In genomic region chr20:44231193-44231592, GRCh38 we compare ENCODE assay signal across 26 cellular contexts. TPM values are rescaled to one million over a fixed set of nuclear protein-coding genes. Genes with fewer than 3 reads are reported as not detected.
DNase-seq lines count a peak whose midpoint lies in the region; ATAC-seq and TF ChIP-seq lines count a peak whose summit lies in the region.
"Had no signal": no experiment of that assay in that cellular context is flagged by ENCODE, and none has a peak within 500 bp of the region (broad histone marks: within the 10 kb centered on the region; RNA-seq: fewer than 3 reads in every experiment).

No MANE protein-coding gene starts in this region.

- H3K27me3 Mint-ChIP-seq in WTC11 (ENCODE audit: low read depth), result no peaks in the 10 kb centered on the region
- H3K27me3 Mint-ChIP-seq: activated naive CD4-positive, alpha-beta T cell treated with anti-CD3 and anti-CD28 coated beads, Interleukin-2, amount 50 U/mL, for 24 hours; central memory CD8-positive, alpha-beta T cell; stimulated activated memory B cell treated with anti-CD40 and anti-IgM and Interleukin-4, amounts not matched to agents 10 μg/mL and 1 μg/mL and 100 μg/mL, for 72 hours had no signal

- intact Hi-C loops in left cardiac atrium (cut with DNase I) (no loop called here), Right ventricle myocardium superior (cut with DNase I) (no loop called here), posterior vena cava (cut with DNase I) (no loop called here)

- no peak overlapping the region for H3K4me3 Mint-ChIP-seq in WTC11
- H3K4me3 Mint-ChIP-seq: activated naive CD4-positive, alpha-beta T cell treated with anti-CD3 and anti-CD28 coated beads, Interleukin-2, amount 50 U/mL, for 24 hours; activated T-helper 1 cell treated with anti-CD3 and anti-CD28 coated beads, Interleukin-12 subunit alpha, Interleukin-12 subunit beta, Interleukin-2, Interleukin-4 antibody, amounts not matched to agents 30 ng/mL and 10 ng/mL and 1 ng/mL, durations not matched to agents 14 hours and 24 hours and 36 hours; central memory CD8-positive, alpha-beta T cell; immature natural killer cell; stimulated activated memory B cell treated with anti-CD40 and anti-IgM and Interleukin-4, amounts not matched to agents 10 μg/mL and 1 μg/mL and 100 μg/mL, for 72 hours had no signal

- DNase-seq in left cardiac atrium (no peak), Right ventricle myocardium superior (no peak), WTC11 (ENCODE audit: low spot score) (no peak), posterior vena cava (ENCODE audit: low spot score) (peak; percentile 25), osteoblast (ENCODE audit: insufficient read length, low spot score, missing footprints) (no peak), KBM-7 (no peak)
- DNase-seq in NK-92 treated with Interleukin-12 subunit alpha and Interleukin-12 subunit beta, amount 100 ng/mL, for 24 hours (lab: John Stamatoyannopoulos, UW), result no peak
- DNase-seq: foreskin fibroblast; immature natural killer cell; NCI-H1105 treated with DMSO at 0.1 percent for 48 hours; NCI-H2107; NCI-H510A; psoas muscle; small intestine; stimulated activated CD4-positive, alpha-beta T cell treated with anti-CD3 and anti-CD28 coated beads, Interleukin-2, amount 100 ng/mL, for 24 hours; testis had no signal

- in situ Hi-C loops in KBM-7 (cut with MboI; ENCODE audit: low pct_unique_long_range_greater_than_20kb, low sequenced_read_pairs), result no loop called here

- H3K4me1 ChIP-seq in HUES64 (ENCODE audit: insufficient read depth, low read length) (peaks cover 10% of the 10 kb centered on the region), osteoblast (ENCODE audit: insufficient read depth, low read length) (no peaks in the 10 kb centered on the region)
- H3K4me1 ChIP-seq: psoas muscle, testis had no signal

- no peaks in the 10 kb centered on the region for H3K9me3 Mint-ChIP-seq in WTC11
- H3K9me3 Mint-ChIP-seq: activated naive CD4-positive, alpha-beta T cell treated with anti-CD3 and anti-CD28 coated beads, Interleukin-2, amount 50 U/mL, for 24 hours; activated T-helper 1 cell treated with anti-CD3 and anti-CD28 coated beads, Interleukin-12 subunit alpha, Interleukin-12 subunit beta, Interleukin-2, Interleukin-4 antibody, amounts not matched to agents 30 ng/mL and 10 ng/mL and 1 ng/mL, durations not matched to agents 14 hours and 24 hours and 36 hours; central memory CD8-positive, alpha-beta T cell; immature natural killer cell; stimulated activated memory B cell treated with anti-CD40 and anti-IgM and Interleukin-4, amounts not matched to agents 10 μg/mL and 1 μg/mL and 100 μg/mL, for 72 hours had no signal

- H3K27ac ChIP-seq in HUES64 (ENCODE audit: low read depth, low read length) (peak overlapping the region; percentile 48; the same call in 1 of the 2 replicates), osteoblast (ENCODE audit: low read depth, low read length) (no peak overlapping the region)
- H3K27ac ChIP-seq: C4-2B, epithelial cell of prostate, psoas muscle, testis had no signal

- no peaks in the 10 kb centered on the region for H3K36me3 ChIP-seq in HUES64 (ENCODE audit: insufficient read depth, low read length)
- H3K36me3 ChIP-seq in osteoblast (ENCODE audit: insufficient read depth, low read length), result no peaks in the 10 kb centered on the region

- H2AFZ ChIP-seq in osteoblast (ENCODE audit: low read length), result no peak overlapping the region

- peak overlapping the region; percentile 79; the same call in 1 of the 2 replicates for H3K27ac Mint-ChIP-seq in WTC11
- H3K27ac Mint-ChIP-seq: activated naive CD4-positive, alpha-beta T cell treated with anti-CD3 and anti-CD28 coated beads, Interleukin-2, amount 50 U/mL, for 24 hours; activated T-helper 1 cell treated with anti-CD3 and anti-CD28 coated beads, Interleukin-12 subunit alpha, Interleukin-12 subunit beta, Interleukin-2, Interleukin-4 antibody, amounts not matched to agents 30 ng/mL and 10 ng/mL and 1 ng/mL, durations not matched to agents 14 hours and 24 hours and 36 hours; immature natural killer cell; stimulated activated memory B cell treated with anti-CD40 and anti-IgM and Interleukin-4, amounts not matched to agents 10 μg/mL and 1 μg/mL and 100 μg/mL, for 72 hours had no signal

- no peaks in the 10 kb centered on the region for H3K27me3 ChIP-seq in HUES64 (ENCODE audit: insufficient read depth, low read length)
- H3K27me3 ChIP-seq in osteoblast (ENCODE audit: insufficient read depth, low read length), result no peaks in the 10 kb centered on the region
- H3K27me3 ChIP-seq: testis had no signal

- ATAC-seq in left cardiac atrium (peak; percentile 53 to 60), Right ventricle myocardium superior (ENCODE audit: poor library complexity) (no peak), WTC11 (no peak)
- ATAC-seq: activated CD4-positive, CD25-positive, alpha-beta regulatory T cell treated with anti-CD3 and anti-CD28 coated beads, Interleukin-2, amount 50 U/mL, for 24 hours; psoas muscle; stimulated activated memory B cell treated with anti-CD40 and anti-IgM and Interleukin-4, amounts not matched to agents 10 μg/mL and 1 μg/mL and 100 μg/mL, for 72 hours had no signal

- H3K9me3 ChIP-seq in HUES64 (ENCODE audit: insufficient read depth, low read depth, low read length), result no peaks in the 10 kb centered on the region
- no peaks in the 10 kb centered on the region for H3K9me3 ChIP-seq in osteoblast (ENCODE audit: low read depth, low read length)
- H3K9me3 ChIP-seq: psoas muscle, testis had no signal

- H3K36me3 Mint-ChIP-seq in WTC11, result no peaks in the 10 kb centered on the region
- H3K36me3 Mint-ChIP-seq: activated naive CD4-positive, alpha-beta T cell treated with anti-CD3 and anti-CD28 coated beads, Interleukin-2, amount 50 U/mL, for 24 hours; stimulated activated memory B cell treated with anti-CD40 and anti-IgM and Interleukin-4, amounts not matched to agents 10 μg/mL and 1 μg/mL and 100 μg/mL, for 72 hours had no signal

- CTCF ChIA-PET in WTC11 (lab: Charles Lee), result interaction anchor here (1.1 to 6.2 kb wide), 6 partner anchors 9 to 114 kb away, joined by 3 to 45 read pairs (median 10); partner anchors contain the start of genes FITM2 and GDAP1L1

- H3K4me1 Mint-ChIP-seq in WTC11, result peaks cover 19% of the 10 kb centered on the region
- H3K4me1 Mint-ChIP-seq: immature natural killer cell; stimulated activated memory B cell treated with anti-CD40 and anti-IgM and Interleukin-4, amounts not matched to agents 10 μg/mL and 1 μg/mL and 100 μg/mL, for 72 hours had no signal

- WGBS in HUES64, result 79% methylated on average over 7 of the region's 7 CpGs

- no peak overlapping the region for H3K9ac ChIP-seq in HUES64 (ENCODE audit: low read depth, low read length)

- no peaks in the 10 kb centered on the region for H4K20me1 ChIP-seq in osteoblast (ENCODE audit: insufficient read depth, low read length)

- H3K4me2 ChIP-seq in osteoblast (ENCODE audit: insufficient read depth, low read length), result no peak overlapping the region

- POLR2A ChIA-PET in WTC11 (lab: Charles Lee), result no interaction called here

- H3K79me2 ChIP-seq in osteoblast (ENCODE audit: insufficient read depth, low read length), result no peaks in the 10 kb centered on the region

- H3K4me3 ChIP-seq in HUES64 (ENCODE audit: low read length) (no peak overlapping the region), osteoblast (ENCODE audit: insufficient read depth, low read length) (no peak overlapping the region)
- H3K4me3 ChIP-seq: psoas muscle, testis had no signal

- TF ChIP-seq CTCF in WTC11 (IDR thresholded peaks at IDR 0.05), result no peak
- TF ChIP-seq CTCF in osteoblast (IDR thresholded peaks at IDR 0.05; ENCODE audit: extremely low read depth, low read depth, low read length), result no peak

TF ChIP-seq in WTC11, 78 proteins besides CTCF, POLR2A, EP300 and RAD21:
- no peak for TF ChIP-seq CBFB (CRISPR knock-in tag; IDR thresholded peaks at IDR 0.05; ENCODE audit: low read depth)

RNA-seq across cellular contexts. Expression of gene GDAP1L1, which starts 15.9 kb away (rescaled TPM):
- under 1 TPM; 0.21 to 0.50 TPM for total RNA-seq in left cardiac atrium
- not detected for total RNA-seq in Right ventricle myocardium superior
- 5.9 TPM for polyA plus RNA-seq in HUES64 (2013, experiment 1 of 2)
- 6.4 TPM for polyA plus RNA-seq in HUES64 (2013, experiment 2 of 2)
- total RNA-seq in WTC11 (2021), result 7.5 to 10.3 TPM (median 8.8 TPM) in 3 replicates
- not detected for total RNA-seq in posterior vena cava
- 0.72 TPM in 1 of 2 replicates, not detected in the other for total RNA-seq in osteoblast
- total RNA-seq: HT-29, mucosa of gallbladder, psoas muscle had no signal
- polyA plus RNA-seq: immature natural killer cell had no signal

RNA-seq across cellular contexts. Expression of gene OSER1, which starts 20.6 kb away (rescaled TPM):
- total RNA-seq in left cardiac atrium, result 10 to 100 TPM; 19.9 to 28.5 TPM
- 32.8 TPM for total RNA-seq in Right ventricle myocardium superior
- polyA plus RNA-seq in HUES64 (2013, experiment 1 of 2), result 28.1 TPM
- 29.9 TPM for polyA plus RNA-seq in HUES64 (2013, experiment 2 of 2)
- 21.4 to 24.3 TPM (median 21.8 TPM) in 3 replicates for total RNA-seq in WTC11 (2021)
- total RNA-seq in posterior vena cava, result 10 to 100 TPM; 24.3 to 27.3 TPM
- 46.7 and 47.4 TPM in 2 replicates for total RNA-seq in osteoblast

RNA-seq across cellular contexts. Expression of gene JPH2, which starts 44.2 kb away (rescaled TPM):
- total RNA-seq in left cardiac atrium (10 to 100 TPM; 78.3 to 93.5 TPM), Right ventricle myocardium superior (181 TPM), WTC11 (2021) (0.81 to 1.1 TPM (median 0.94 TPM) in 3 replicates), posterior vena cava (100 to 1,000 TPM; 121 to 130 TPM), osteoblast (1.2 and 2.2 TPM in 2 replicates)
- 0.55 TPM for polyA plus RNA-seq in HUES64 (2013, experiment 1 of 2)
- 0.89 TPM for polyA plus RNA-seq in HUES64 (2013, experiment 2 of 2)
- total RNA-seq: activated T-helper 1 cell treated with anti-CD3 and anti-CD28 coated beads, Interleukin-12 subunit alpha, Interleukin-12 subunit beta, Interleukin-2, Interleukin-4 antibody, amounts not matched to agents 30 ng/mL and 10 ng/mL and 1 ng/mL, durations not matched to agents 14 hours and 24 hours and 36 hours had no signal
- polyA plus RNA-seq: immature natural killer cell had no signal

Comparison
In these comparisons a context has a peak if more than half of its experiments do, and no peak if none do; other contexts are left out.
1. ATAC-seq: peak in left cardiac atrium (2 of 2); none in Right ventricle myocardium superior (single experiment) and WTC11 (single experiment).
2. RNA of gene JPH2, which starts 44.2 kb away (total RNA-seq): 181 TPM in Right ventricle myocardium superior (single experiment), 121 to 130 TPM in posterior vena cava and 78.3 to 93.5 TPM in left cardiac atrium; 1.2 to 2.2 TPM in osteoblast and 0.81 to 1.1 TPM in WTC11; every median in the first group is over 10 times any median in the second.